Comparison of ENCODE assay signal across 8 cellular contexts in the genomic region with DNA sequence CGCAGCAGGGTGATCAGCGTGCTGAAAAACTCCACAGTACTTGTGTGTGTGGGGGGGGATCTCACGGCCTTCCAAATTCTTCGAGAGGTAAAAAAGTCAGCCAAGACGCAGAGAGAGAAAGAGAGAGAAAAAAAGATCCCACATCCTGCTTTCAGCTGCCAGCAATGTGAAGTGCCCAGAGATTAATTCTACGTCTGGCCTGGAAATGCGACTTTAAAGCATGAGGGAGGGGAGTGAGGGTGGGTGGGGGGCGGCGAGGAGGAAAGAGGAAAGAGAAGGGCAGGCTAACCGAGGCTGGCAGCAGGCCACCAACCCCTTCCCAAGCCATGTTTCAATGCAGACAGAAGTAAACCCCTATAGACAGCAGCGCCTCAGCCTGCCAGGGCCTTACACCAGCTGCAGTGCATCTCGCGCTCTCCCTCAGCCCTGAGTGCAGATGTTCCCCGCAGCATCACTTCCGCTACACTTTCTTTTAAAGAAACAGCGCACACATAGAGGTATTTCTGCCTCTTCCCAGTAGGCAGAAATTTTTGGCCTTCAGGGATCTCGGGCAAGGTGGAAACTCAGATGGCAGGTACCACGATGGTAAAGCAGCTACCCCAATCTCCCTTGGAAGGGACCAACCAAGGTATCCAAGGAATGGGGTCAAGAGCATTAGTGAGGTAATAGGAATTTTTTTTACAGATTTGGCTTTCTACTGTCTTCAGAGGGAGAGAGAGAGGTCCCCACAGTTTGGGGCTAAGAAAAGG.
A peak's percentile ranks its signal among the peaks of the same experiment; 100 is the strongest.
DNase-seq lines count a peak whose midpoint lies in the region; ATAC-seq, FAIRE-seq and TF ChIP-seq lines count a peak whose summit lies in the region.

No MANE protein-coding gene starts in this region.

- H3K4ac ChIP-seq in H1 (replicated peaks; ENCODE audit: insufficient read length, low read depth, low read length), result no peak overlapping the region

- no peaks in the 10 kb centered on the region for H3K36me3 ChIP-seq in BE2C
- H3K36me3 ChIP-seq in H1 (ENCODE audit: control insufficient read depth in 2 of 4, insufficient read depth in 4 of 4, low read length in 3 of 4), result no peaks in the 10 kb centered on the region
- peaks cover 0 to 3% of the 10 kb centered on the region in 2 donors for H3K36me3 ChIP-seq in stomach smooth muscle (ENCODE audit: control insufficient read depth in 2 of 2, insufficient read depth in 2 of 2, low read length in 2 of 2)

- CTCF ChIA-PET in activated CD8-positive, alpha-beta T cell treated with anti-CD3 and anti-CD28 coated beads, Interleukin-2, amount 10 ng/mL, durations not matched to agents 7 days and 5 days (lab: Charles Lee), result interaction anchor here (0.7 to 3.8 kb wide), 3 partner anchors 8 to 29 kb away, joined by 3 to 27 read pairs (median 5); no protein-coding TSS in a partner anchor
- CTCF ChIA-PET in H1 (lab: Charles Lee; ENCODE audit: partially characterized antibody), result interaction anchor here (1.2 to 2.8 kb wide), 2 partner anchors 29 to 45 kb away, joined by 3 to 14 read pairs; no protein-coding TSS in a partner anchor

- 56% methylated on average over 14 of the region's 18 CpGs; no CpG with 5 or more reads in 1 of the 2 experiments for WGBS in H1 (ENCODE audit: extremely low coverage in 1 of 2, insufficient coverage in 1 of 2, insufficient read length in 1 of 2, insufficient replicate concordance in 2 of 2, low coverage in 1 of 2, low lambda C conversion rate in 2 of 2, missing lambda C conversion rate in 1 of 2), 2 experiments

- H2BK12ac ChIP-seq in H1 (ENCODE audit: low read depth, low read length), result no peak overlapping the region

- DNase-seq in BE2C (peak; percentile 21), H1 (ENCODE audit: low read depth in 1 of 2, low spot score in 2 of 2) (peak in 1 of 2 experiments; percentile 59), naive B cell (peak; percentile 52)
- DNase-seq in Jurkat, Clone E6-1 (ENCODE audit: low read depth, low spot score), result peak; percentile 91
- peak; percentile 87 for DNase-seq in activated CD8-positive, alpha-beta T cell treated with anti-CD3 and anti-CD28 coated beads, Interleukin-2, amount 10 ng/mL, durations not matched to agents 7 days and 5 days
- DNase-seq in NK-92 treated with Interleukin-12 subunit alpha and Interleukin-12 subunit beta, amount 100 ng/mL, for 24 hours (lab: John Stamatoyannopoulos, UW), result no peak

- FAIRE-seq in H1 (lab: Jason Lieb, UNC), result no peak

- POLR2A ChIA-PET in activated CD8-positive, alpha-beta T cell treated with anti-CD3 and anti-CD28 coated beads, Interleukin-2, amount 10 ng/mL, durations not matched to agents 7 days and 5 days (lab: Charles Lee), result no interaction called here
- POLR2A ChIA-PET in H1 (lab: Charles Lee; ENCODE audit: partially characterized antibody), result no interaction called here

- H4K5ac ChIP-seq in H1 (ENCODE audit: insufficient read length, low read depth, low read length), result no peak overlapping the region

- H3K4me3 ChIP-seq in BE2C (ENCODE audit: low read depth, low read length), result no peak overlapping the region
- H3K4me3 ChIP-seq in Jurkat, Clone E6-1 (ENCODE audit: low read length), result peak overlapping the region; percentile 54
- peak overlapping the region in 1 of 4 experiments; percentile 1; a peak in 1 of 8 replicates for H3K4me3 ChIP-seq in H1 (ENCODE audit: extremely low read depth in 1 of 4, insufficient read depth in 2 of 4, low read depth in 3 of 4, low read length in 4 of 4)
- H3K4me3 ChIP-seq in stomach smooth muscle (ENCODE audit: low read length in 2 of 2), result peak overlapping the region in 1 of 2 donors; percentile 49

- no peak overlapping the region for H2AK5ac ChIP-seq in H1 (ENCODE audit: low read depth, low read length)

- peak overlapping the region; percentile 69; the same call in 1 of the 2 replicates for H4K8ac ChIP-seq in H1 (ENCODE audit: extremely low read depth, insufficient read depth, low read length)

- no peak overlapping the region for H4K91ac ChIP-seq in H1 (replicated peaks; ENCODE audit: insufficient read length, low read length)

- H3K27ac Mint-ChIP-seq in activated CD8-positive, alpha-beta T cell treated with anti-CD3 and anti-CD28 coated beads, Interleukin-2, amount 10 ng/mL, durations not matched to agents 7 days and 5 days, result peak overlapping the region; percentile 96
- peak overlapping the region; percentile 90 to 98 (median 96) for H3K27ac Mint-ChIP-seq in naive B cell

- no peaks in the 10 kb centered on the region for H4K20me1 ChIP-seq in H1 (replicated peaks in 1 of 2; ENCODE audit: control insufficient read depth in 1 of 2, insufficient read depth in 2 of 2, low read length in 2 of 2)

- no peaks in the 10 kb centered on the region for H3K4me1 ChIP-seq in BE2C
- peaks cover 0 to 11% (median 5%) of the 10 kb centered on the region in 4 experiments; a peak in 5 of 7 replicates for H3K4me1 ChIP-seq in H1 (replicated peaks in 1 of 4; ENCODE audit: control insufficient read depth in 3 of 4, insufficient read depth in 4 of 4, low read length in 3 of 4)
- H3K4me1 ChIP-seq in stomach smooth muscle (ENCODE audit: control insufficient read depth, insufficient read depth, low read length), result peaks cover 41% of the 10 kb centered on the region

- H2AFZ ChIP-seq in H1 (ENCODE audit: low read length), result no peak overlapping the region

- H3K14ac ChIP-seq in H1 (ENCODE audit: insufficient read length), result no peak overlapping the region

- H3K27me3 Mint-ChIP-seq in activated CD8-positive, alpha-beta T cell treated with anti-CD3 and anti-CD28 coated beads, Interleukin-2, amount 10 ng/mL, durations not matched to agents 7 days and 5 days (ENCODE audit: low read depth), result no peaks in the 10 kb centered on the region
- no peaks in the 10 kb centered on the region for H3K27me3 Mint-ChIP-seq in naive B cell

- H2BK15ac ChIP-seq in H1 (ENCODE audit: low read length), result no peak overlapping the region

- peak overlapping the region; percentile 74 for H3K4me3 Mint-ChIP-seq in activated CD8-positive, alpha-beta T cell treated with anti-CD3 and anti-CD28 coated beads, Interleukin-2, amount 10 ng/mL, durations not matched to agents 7 days and 5 days
- H3K4me3 Mint-ChIP-seq in naive B cell, result peak overlapping the region; percentile 70 to 90 (median 82)

- H3K79me2 ChIP-seq in H1 (ENCODE audit: control insufficient read depth in 1 of 2, insufficient read depth in 2 of 2, low read length in 2 of 2), result no peaks in the 10 kb centered on the region

- H3K79me1 ChIP-seq in H1 (ENCODE audit: low read depth, low read length), result no peaks in the 10 kb centered on the region

- 0 out of 2 replicates have a peak overlapping the region, but pooled peaks have one; percentile 13 for H2BK20ac ChIP-seq in H1 (ENCODE audit: low read length)

- H3K36me3 Mint-ChIP-seq in activated CD8-positive, alpha-beta T cell treated with anti-CD3 and anti-CD28 coated beads, Interleukin-2, amount 10 ng/mL, durations not matched to agents 7 days and 5 days (ENCODE audit: low read depth), result peaks cover 54% of the 10 kb centered on the region
- peaks cover 0 to 4% of the 10 kb centered on the region in 2 donors for H3K36me3 Mint-ChIP-seq in naive B cell

- no peak overlapping the region for H3K56ac ChIP-seq in H1 (replicated peaks; ENCODE audit: insufficient read length, low read depth, low read length)

- no peak for TF ChIP-seq EP300 in H1 (IDR thresholded peaks at IDR 0.05; ENCODE audit: borderline replicate concordance in 1 of 2, low read depth in 2 of 2, low read length in 2 of 2)

- H3K9me3 ChIP-seq in BE2C, result no peaks in the 10 kb centered on the region
- no peaks in the 10 kb centered on the region for H3K9me3 ChIP-seq in H1 (ENCODE audit: insufficient read depth in 2 of 2, low read depth in 1 of 2, low read length in 1 of 2)
- no peaks in the 10 kb centered on the region for H3K9me3 ChIP-seq in stomach smooth muscle (ENCODE audit: control insufficient read depth in 2 of 2, low read length in 2 of 2)

- no peaks in the 10 kb centered on the region for H3K9me3 Mint-ChIP-seq in activated CD8-positive, alpha-beta T cell treated with anti-CD3 and anti-CD28 coated beads, Interleukin-2, amount 10 ng/mL, durations not matched to agents 7 days and 5 days (ENCODE audit: insufficient read depth)
- H3K9me3 Mint-ChIP-seq in naive B cell, result no peaks in the 10 kb centered on the region

- H3K27ac ChIP-seq in H1 (ENCODE audit: low read depth, low read length), result no peak overlapping the region
- H3K27ac ChIP-seq in stomach smooth muscle (ENCODE audit: low read length), result peak overlapping the region; percentile 76

- H2BK5ac ChIP-seq in H1 (ENCODE audit: low read depth, low read length), result no peak overlapping the region

- H3K4me2 ChIP-seq in H1 (ENCODE audit: insufficient read depth in 1 of 2, low read depth in 2 of 2, low read length in 2 of 2), result peak overlapping the region; percentile 12 to 37; a peak in 3 of 4 replicates

- TF ChIP-seq CTCF in BE2C (IDR thresholded peaks at IDR 0.05; ENCODE audit: low read depth, low read length) (no peak), H1 (IDR thresholded peaks at IDR 0.05; ENCODE audit: control extremely low read depth in 1 of 3, insufficient read depth in 1 of 3, low read depth in 1 of 3, low read length in 3 of 3) (no peak)

- H2BK120ac ChIP-seq in H1 (replicated peaks; ENCODE audit: low read depth, low read length), result no peak overlapping the region

- H3K23ac ChIP-seq in H1 (ENCODE audit: insufficient read length), result no peak overlapping the region

- ATAC-seq in GM19463 (IDR thresholded peaks at IDR 0.05; ENCODE audit: unreplicated experiment), result peak; percentile 76
- peak; percentile 99 for ATAC-seq in activated CD8-positive, alpha-beta T cell treated with anti-CD3 and anti-CD28 coated beads, Interleukin-2, amount 10 ng/mL, durations not matched to agents 7 days and 5 days
- ATAC-seq in naive B cell (ENCODE audit: low read depth in 2 of 2), result peak; percentile 98 to 99

- no peaks in the 10 kb centered on the region for H3K23me2 ChIP-seq in H1 (ENCODE audit: low read depth, low read length)

- TF ChIP-seq RAD21 in H1 (IDR thresholded peaks at IDR 0.05 in 1 of 2, conservative IDR thresholded peaks at IDR 0.05 in 1 of 2; ENCODE audit: low read depth in 2 of 2, low read length in 2 of 2), result no peak

- H3K4me1 Mint-ChIP-seq in activated CD8-positive, alpha-beta T cell treated with anti-CD3 and anti-CD28 coated beads, Interleukin-2, amount 10 ng/mL, durations not matched to agents 7 days and 5 days (ENCODE audit: low read depth), result peaks cover 70% of the 10 kb centered on the region
- peaks cover 16 to 36% (median 25%) of the 10 kb centered on the region in 3 donors for H3K4me1 Mint-ChIP-seq in naive B cell

- TF ChIP-seq POLR2A in H1 (IDR thresholded peaks at IDR 0.05; ENCODE audit: control extremely low read depth in 1 of 2, low read depth in 2 of 2, low read length in 2 of 2), result no peak

- H3K27me3 ChIP-seq in BE2C (no peaks in the 10 kb centered on the region), H1 (replicated peaks in 1 of 4; ENCODE audit: control insufficient read depth in 3 of 4, extremely low read depth in 1 of 4, insufficient read depth in 3 of 4, low read length in 3 of 4) (no peaks in the 10 kb centered on the region), stomach smooth muscle (ENCODE audit: control insufficient read depth in 1 of 2, insufficient read depth in 2 of 2, low read length in 2 of 2) (no peaks in the 10 kb centered on the region)

- H3K18ac ChIP-seq in H1 (ENCODE audit: extremely low read depth, low read length), result no peak overlapping the region

- H3K9ac ChIP-seq in H1 (replicated peaks in 1 of 4; ENCODE audit: extremely low read depth in 1 of 4, low read depth in 3 of 4, low read length in 3 of 4), result no peak overlapping the region
- peak overlapping the region; percentile 46 to 58 for H3K9ac ChIP-seq in stomach smooth muscle (ENCODE audit: low read length in 2 of 2)

Comparison
In these comparisons a context has a peak if more than half of its experiments do, and no peak if none do; other contexts are left out.
1. H3K9ac ChIP-seq: peak in stomach smooth muscle (2 of 2); none in H1 (0 of 4).
2. Peak in every context shown above with its lines, with median percentiles within 50 percentile points of each other: ATAC-seq.